15 cellular contexts compared by ENCODE assay signal in genomic region chr14:78606111-78606510, GRCh38.
DNase-seq lines count a peak whose midpoint lies in the region; ATAC-seq and TF ChIP-seq lines count a peak whose summit lies in the region.
"Had no signal": no experiment of that assay in that cellular context is flagged by ENCODE, and none has a peak within 500 bp of the region (broad histone marks: within the 10 kb centered on the region; RNA-seq: fewer than 3 reads in every experiment).

No MANE protein-coding gene starts in this region.

- no peak for TF ChIP-seq POLR2A in gastrocnemius medialis (IDR thresholded peaks at IDR 0.05)

- H3K4me1 ChIP-seq in gastrocnemius medialis (no peaks in the 10 kb centered on the region), endodermal cell (ENCODE audit: control insufficient read depth, insufficient read depth, low read length) (no peaks in the 10 kb centered on the region)
- H3K4me1 ChIP-seq: colonic mucosa, HAP-1, heart right ventricle, pancreas had no signal

- peaks cover 5% of the 10 kb centered on the region for H3K4me1 Mint-ChIP-seq in endodermal cell

- H3K9me3 ChIP-seq in gastrocnemius medialis: no peaks in the 10 kb centered on the region
- no peaks in the 10 kb centered on the region for H3K9me3 ChIP-seq in endodermal cell (ENCODE audit: control insufficient read depth, low read length)
- H3K9me3 ChIP-seq: colonic mucosa, HAP-1, heart right ventricle, pancreas had no signal

- in situ Hi-C loops in gastrocnemius medialis (cut with MboI; ENCODE audit: low sequenced_read_pairs in 4 of 4): no loop called here

- no peaks in the 10 kb centered on the region for H3K9me3 Mint-ChIP-seq in endodermal cell

- no peak for ATAC-seq in GM18498 (IDR thresholded peaks at IDR 0.05; ENCODE audit: unreplicated experiment)
- no peak for ATAC-seq in gastrocnemius medialis
- no peak for ATAC-seq in sciatic nerve
- ATAC-seq: heart right ventricle, pancreas had no signal

- no peaks in the 10 kb centered on the region for H3K36me3 Mint-ChIP-seq in endodermal cell (ENCODE audit: low read depth)

- no peak overlapping the region for H3K4me3 ChIP-seq in epithelial cell of proximal tubule (ENCODE audit: low read depth, low read length)
- no peak overlapping the region for H3K4me3 ChIP-seq in gastrocnemius medialis
- no peak overlapping the region for H3K4me3 ChIP-seq in endodermal cell (ENCODE audit: low read length)
- H3K4me3 ChIP-seq: colonic mucosa, HAP-1, heart right ventricle, pancreas had no signal

- H3K36me3 ChIP-seq in gastrocnemius medialis: no peaks in the 10 kb centered on the region
- no peaks in the 10 kb centered on the region for H3K36me3 ChIP-seq in endodermal cell (ENCODE audit: control insufficient read depth, insufficient read depth, low read length)
- H3K36me3 ChIP-seq: colonic mucosa, HAP-1, heart right ventricle, pancreas had no signal

- no peak overlapping the region for H3K9ac ChIP-seq in endodermal cell (ENCODE audit: extremely low read depth, low read length, poor library complexity, severe bottlenecking)

- H3K27ac Mint-ChIP-seq in endodermal cell: no peak overlapping the region

- no peaks in the 10 kb centered on the region for H3K27me3 Mint-ChIP-seq in endodermal cell (ENCODE audit: insufficient read depth)

- no peaks in the 10 kb centered on the region for H3K27me3 ChIP-seq in gastrocnemius medialis
- H3K27me3 ChIP-seq in endodermal cell (ENCODE audit: control insufficient read depth, insufficient read depth, low read length, poor library complexity, severe bottlenecking): no peaks in the 10 kb centered on the region
- H3K27me3 ChIP-seq: colonic mucosa, pancreas had no signal

- no peak overlapping the region for H3K4me3 Mint-ChIP-seq in endodermal cell

- DNase-seq in EH (ENCODE audit: low read depth) (peak; percentile 96), M059J (ENCODE audit: low read depth) (peak; percentile 39), epithelial cell of proximal tubule (ENCODE audit: low read depth) (peak; percentile 52), pulmonary artery endothelial cell (ENCODE audit: low read depth, low spot score) (peak; percentile 64), gastrocnemius medialis (no peak), sciatic nerve (ENCODE audit: low spot score) (no peak), endodermal cell (no peak)
- DNase-seq: colonic mucosa; DMS153; heart right ventricle; NCI-H2107; pancreas; stimulated activated CD4-positive, alpha-beta T cell treated with anti-CD3 and anti-CD28 coated beads, Interleukin-4, amount 100 ng/mL, for 4 hours had no signal

- intact Hi-C loops in gastrocnemius medialis (cut with DNase I; ENCODE audit: low total_unique reads): no loop called here
- intact Hi-C loops in sciatic nerve (cut with DNase I): no loop called here

- no peak for TF ChIP-seq CTCF in epithelial cell of proximal tubule (conservative IDR thresholded peaks at IDR 0.05; ENCODE audit: low read depth, low read length)
- TF ChIP-seq CTCF in gastrocnemius medialis (IDR thresholded peaks at IDR 0.05 in 4 of 5, conservative IDR thresholded peaks at IDR 0.05 in 1 of 5): no peak
- no peak for TF ChIP-seq CTCF in endodermal cell (conservative IDR thresholded peaks at IDR 0.05)

- H3K27ac ChIP-seq in gastrocnemius medialis: no peak overlapping the region
- H3K27ac ChIP-seq in endodermal cell (ENCODE audit: low read depth, low read length): no peak overlapping the region
- H3K27ac ChIP-seq: colonic mucosa, heart right ventricle, pancreas had no signal

Comparison
In these comparisons a context has a peak if more than half of its experiments do, and no peak if none do; other contexts are left out.
1. DNase-seq: peak in EH (single experiment), M059J (single experiment), epithelial cell of proximal tubule (single experiment) and pulmonary artery endothelial cell (single experiment); none in gastrocnemius medialis (0 of 2), sciatic nerve (single experiment) and endodermal cell (single experiment).